Comparison of ENCODE assay signal across 2 cellular contexts in the genomic region with DNA sequence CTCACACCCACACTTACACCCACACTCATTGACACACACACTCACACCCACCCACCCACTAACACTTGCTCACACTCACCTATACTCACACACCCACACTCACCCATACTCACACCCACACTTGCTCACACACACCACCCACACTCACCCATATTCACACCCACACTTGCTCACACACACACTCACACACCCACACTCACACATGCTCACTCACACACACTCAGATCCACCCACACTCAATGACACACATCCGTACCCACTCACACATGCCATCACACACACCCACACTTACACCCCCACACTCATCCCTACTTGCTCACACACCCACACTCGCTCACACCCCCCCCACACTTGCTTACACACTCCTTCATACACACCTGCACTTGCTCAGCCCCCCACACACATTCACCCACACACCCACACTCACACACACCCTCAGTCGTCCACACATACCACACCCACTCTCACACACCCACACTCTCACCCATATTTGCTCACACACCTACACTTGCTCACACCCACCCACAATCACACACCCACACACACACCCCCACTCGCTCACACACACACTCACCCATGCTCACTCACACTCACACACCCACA.
A peak's percentile ranks its signal among the peaks of the same experiment; 100 is the strongest.
TF ChIP-seq lines count a peak whose summit lies in the region.

No MANE protein-coding gene starts in this region.

TF ChIP-seq in HEK293, 187 proteins besides CTCF, POLR2A, EP300 and RAD21 (continued from another document):
- TF ChIP-seq, protein P1, sequence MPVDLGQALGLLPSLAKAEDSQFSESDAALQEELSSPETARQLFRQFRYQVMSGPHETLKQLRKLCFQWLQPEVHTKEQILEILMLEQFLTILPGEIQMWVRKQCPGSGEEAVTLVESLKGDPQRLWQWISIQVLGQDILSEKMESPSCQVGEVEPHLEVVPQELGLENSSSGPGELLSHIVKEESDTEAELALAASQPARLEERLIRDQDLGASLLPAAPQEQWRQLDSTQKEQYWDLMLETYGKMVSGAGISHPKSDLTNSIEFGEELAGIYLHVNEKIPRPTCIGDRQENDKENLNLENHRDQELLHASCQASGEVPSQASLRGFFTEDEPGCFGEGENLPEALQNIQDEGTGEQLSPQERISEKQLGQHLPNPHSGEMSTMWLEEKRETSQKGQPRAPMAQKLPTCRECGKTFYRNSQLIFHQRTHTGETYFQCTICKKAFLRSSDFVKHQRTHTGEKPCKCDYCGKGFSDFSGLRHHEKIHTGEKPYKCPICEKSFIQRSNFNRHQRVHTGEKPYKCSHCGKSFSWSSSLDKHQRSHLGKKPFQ (tag by site-specific recombination; IDR thresholded peaks at IDR 0.05), result 0 out of 2 replicates have a peak, but pooled peaks have one; percentile 29
- peak; percentile 48 for TF ChIP-seq KLF9 (tag by site-specific recombination; IDR thresholded peaks at IDR 0.05; ENCODE audit: low read depth)

TF ChIP-seq in GM12878, 131 proteins besides CTCF, POLR2A, EP300 and RAD21 (continued from another document):
- TF ChIP-seq, protein P2, sequence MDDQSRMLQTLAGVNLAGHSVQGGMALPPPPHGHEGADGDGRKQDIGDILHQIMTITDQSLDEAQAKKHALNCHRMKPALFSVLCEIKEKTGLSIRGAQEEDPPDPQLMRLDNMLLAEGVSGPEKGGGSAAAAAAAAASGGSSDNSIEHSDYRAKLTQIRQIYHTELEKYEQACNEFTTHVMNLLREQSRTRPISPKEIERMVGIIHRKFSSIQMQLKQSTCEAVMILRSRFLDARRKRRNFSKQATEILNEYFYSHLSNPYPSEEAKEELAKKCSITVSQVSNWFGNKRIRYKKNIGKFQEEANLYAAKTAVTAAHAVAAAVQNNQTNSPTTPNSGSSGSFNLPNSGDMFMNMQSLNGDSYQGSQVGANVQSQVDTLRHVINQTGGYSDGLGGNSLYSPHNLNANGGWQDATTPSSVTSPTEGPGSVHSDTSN (IDR thresholded peaks at IDR 0.05; ENCODE audit: insufficient replicate concordance, low read depth, low read length), result peak; percentile 34
- TF ChIP-seq BCL11A (IDR thresholded peaks at IDR 0.05; ENCODE audit: low read depth, low read length) (no peak), HDAC2 (IDR thresholded peaks at IDR 0.05) (no peak), SREBF2 (IDR thresholded peaks at IDR 0.05; ENCODE audit: low read length) (no peak)
